In genomic region chr5:142697846-142698245, GRCh38 we compare ENCODE assay signal across 11 cellular contexts. TPM values are rescaled to one million over a fixed set of nuclear protein-coding genes. Genes with fewer than 3 reads are reported as not detected.
DNase-seq lines count a peak whose midpoint lies in the region; ATAC-seq and TF ChIP-seq lines count a peak whose summit lies in the region.
"Had no signal": no experiment of that assay in that cellular context is flagged by ENCODE, and none has a peak within 500 bp of the region (broad histone marks: within the 10 kb centered on the region; RNA-seq: fewer than 3 reads in every experiment).

No MANE protein-coding gene starts in this region.

- intact Hi-C loops in ovary (cut with DNase I) = loop anchor here (2.0 to 5.0 kb wide), 5 partner anchors 41 to 551 kb away; no protein-coding TSS in a partner anchor
- intact Hi-C loops in CD8-positive, alpha-beta T cell (cut with DNase I, micrococcal nuclease) = loop anchor here in 1 of 2 experiments (10.0 kb wide), 2 partner anchors 1003 to 1033 kb away; no protein-coding TSS in a partner anchor

- no peak overlapping the region for H3K27ac ChIP-seq in ovary
- no peak overlapping the region for H3K27ac ChIP-seq in CD8-positive, alpha-beta T cell (ENCODE audit: low read depth, low read length)

- H3K36me3 ChIP-seq in ovary = no peaks in the 10 kb centered on the region
- H3K36me3 ChIP-seq in CD8-positive, alpha-beta T cell (ENCODE audit: insufficient read depth, low read length) = no peaks in the 10 kb centered on the region

- peaks cover 5% of the 10 kb centered on the region for H3K4me1 Mint-ChIP-seq in stimulated activated naive CD8-positive, alpha-beta T cell treated with anti-CD3 and anti-CD28 coated beads, Interleukin-15, amount 100 ng/mL, for 72 hours
- H3K4me1 Mint-ChIP-seq in CD8-positive, alpha-beta T cell (ENCODE audit: low read depth) = no peaks in the 10 kb centered on the region
- H3K4me1 Mint-ChIP-seq: central memory CD8-positive, alpha-beta T cell had no signal

- H3K27ac Mint-ChIP-seq in stimulated activated naive CD8-positive, alpha-beta T cell treated with anti-CD3 and anti-CD28 coated beads, Interleukin-15, amount 100 ng/mL, for 72 hours = no peak overlapping the region
- H3K27ac Mint-ChIP-seq in CD8-positive, alpha-beta T cell = no peak overlapping the region

- DNase-seq in Ammon's horn (ENCODE audit: low spot score) (peak; percentile 43), SHP77 treated with DMSO at 0.1 percent for 48 hours (lab: John Stamatoyannopoulos, UW) (peak; percentile 64), fibroblast of the aortic adventitia (ENCODE audit: low read depth) (peak; percentile 58), ovary (peak; percentile 38 to 58 (median 51)), middle frontal gyrus (ENCODE audit: extremely low spot score, low spot score) (no peak), NCI-H2227 treated with DMSO at 0.1 percent for 48 hours (lab: John Stamatoyannopoulos, UW) (no peak)
- no peak for DNase-seq in stimulated activated naive CD8-positive, alpha-beta T cell treated with anti-CD3 and anti-CD28 coated beads, Interleukin-15, amount 100 ng/mL, for 72 hours
- DNase-seq in CD8-positive, alpha-beta T cell = no peak
- DNase-seq: CD4-positive, CD25-positive, alpha-beta regulatory T cell; stimulated activated CD4-positive, alpha-beta T cell treated with anti-CD3 and anti-CD28 coated beads, Interleukin-2, amount 100 ng/mL, for 24 hours had no signal

- H3K9me3 Mint-ChIP-seq in stimulated activated naive CD8-positive, alpha-beta T cell treated with anti-CD3 and anti-CD28 coated beads, Interleukin-15, amount 100 ng/mL, for 72 hours = no peaks in the 10 kb centered on the region
- no peaks in the 10 kb centered on the region for H3K9me3 Mint-ChIP-seq in CD8-positive, alpha-beta T cell
- H3K9me3 Mint-ChIP-seq: CD4-positive, CD25-positive, alpha-beta regulatory T cell; central memory CD8-positive, alpha-beta T cell had no signal

- TF ChIP-seq POLR2A in ovary (IDR thresholded peaks at IDR 0.05) = no peak

- ATAC-seq in stimulated activated naive CD8-positive, alpha-beta T cell treated with anti-CD3 and anti-CD28 coated beads, Interleukin-15, amount 100 ng/mL, for 72 hours = no peak
- no peak for ATAC-seq in CD8-positive, alpha-beta T cell

- WGBS in ovary, 3 donors = 51 to 67% (median 59%) methylated on average over 3 of the region's 3 CpGs

- POLR2A ChIA-PET in CD8-positive, alpha-beta T cell (lab: Charles Lee) = no interaction called here

- no peak overlapping the region for H3K4me3 Mint-ChIP-seq in stimulated activated naive CD8-positive, alpha-beta T cell treated with anti-CD3 and anti-CD28 coated beads, Interleukin-15, amount 100 ng/mL, for 72 hours
- no peak overlapping the region for H3K4me3 Mint-ChIP-seq in CD8-positive, alpha-beta T cell
- H3K4me3 Mint-ChIP-seq: CD4-positive, CD25-positive, alpha-beta regulatory T cell; central memory CD8-positive, alpha-beta T cell had no signal

- H3K4me3 ChIP-seq in fibroblast of the aortic adventitia (ENCODE audit: low read depth, low read length) (no peak overlapping the region), ovary (no peak overlapping the region)
- no peak overlapping the region for H3K4me3 ChIP-seq in CD8-positive, alpha-beta T cell (ENCODE audit: low read depth, low read length)

- CTCF ChIA-PET in CD8-positive, alpha-beta T cell (lab: Charles Lee) = interaction anchor here (0.7 to 6.1 kb wide), 16 partner anchors 10 to 1006 kb away, joined by 3 to 56 read pairs (median 8); partner anchors contain the start of gene FGF1

- H3K4me1 ChIP-seq in ovary (ENCODE audit: insufficient read depth) = peaks cover 11% of the 10 kb centered on the region
- no peaks in the 10 kb centered on the region for H3K4me1 ChIP-seq in CD8-positive, alpha-beta T cell (ENCODE audit: insufficient read depth, low read length)

- H3K9me3 ChIP-seq in ovary = no peaks in the 10 kb centered on the region
- no peaks in the 10 kb centered on the region for H3K9me3 ChIP-seq in CD8-positive, alpha-beta T cell (ENCODE audit: low read length)

- no peaks in the 10 kb centered on the region for H3K36me3 Mint-ChIP-seq in CD8-positive, alpha-beta T cell
- H3K36me3 Mint-ChIP-seq: CD4-positive, CD25-positive, alpha-beta regulatory T cell had no signal

- TF ChIP-seq CTCF in fibroblast of the aortic adventitia (IDR thresholded peaks at IDR 0.05; ENCODE audit: insufficient read depth, low read length) (no peak), ovary (IDR thresholded peaks at IDR 0.05) (no peak)
- no peak for TF ChIP-seq CTCF in CD8-positive, alpha-beta T cell (IDR thresholded peaks at IDR 0.05)

- H3K27me3 Mint-ChIP-seq in stimulated activated naive CD8-positive, alpha-beta T cell treated with anti-CD3 and anti-CD28 coated beads, Interleukin-15, amount 100 ng/mL, for 72 hours = no peaks in the 10 kb centered on the region
- H3K27me3 Mint-ChIP-seq in CD8-positive, alpha-beta T cell (ENCODE audit: low read depth) = peaks cover 2% of the 10 kb centered on the region

- no peaks in the 10 kb centered on the region for H3K27me3 ChIP-seq in ovary
- H3K27me3 ChIP-seq in CD8-positive, alpha-beta T cell (ENCODE audit: insufficient read depth, low read length) = no peaks in the 10 kb centered on the region

- TF ChIP-seq EP300 in ovary (IDR thresholded peaks at IDR 0.05) = no peak

RNA-seq across cellular contexts. Expression of gene FGF1, which starts 12.0 kb away (rescaled TPM):
- 1.2 and 3.4 TPM in 2 replicates for total RNA-seq in fibroblast of the aortic adventitia (ENCODE audit: low replicate concordance)
- total RNA-seq in ovary = 1 to 10 TPM in 1 of 7 donors, under 1 TPM in 6; 0.10 to 1.0 (median 0.55) TPM
- 1 to 10 TPM in 1 of 2 donors, under 1 TPM in 1; 0.44 to 3.6 TPM for polyA plus RNA-seq in ovary
- total RNA-seq in CD8-positive, alpha-beta T cell = not detected
- total RNA-seq: CD4-positive, CD25-positive, alpha-beta regulatory T cell had no signal
- polyA plus RNA-seq: CD4-positive, CD25-positive, alpha-beta regulatory T cell had no signal

Comparison
In these comparisons a context has a peak if more than half of its experiments do, and no peak if none do; other contexts are left out.
1. DNase-seq: peak in Ammon's horn (single experiment), SHP77 treated with DMSO at 0.1 percent for 48 hours (single experiment), fibroblast of the aortic adventitia (single experiment) and ovary (5 of 5); none in stimulated activated naive CD8-positive, alpha-beta T cell treated with anti-CD3 and anti-CD28 coated beads, Interleukin-15, amount 100 ng/mL, for 72 hours (0 of 2), middle frontal gyrus (single experiment), CD8-positive, alpha-beta T cell (0 of 7) and NCI-H2227 treated with DMSO at 0.1 percent for 48 hours (single experiment).